In the genomic region with DNA sequence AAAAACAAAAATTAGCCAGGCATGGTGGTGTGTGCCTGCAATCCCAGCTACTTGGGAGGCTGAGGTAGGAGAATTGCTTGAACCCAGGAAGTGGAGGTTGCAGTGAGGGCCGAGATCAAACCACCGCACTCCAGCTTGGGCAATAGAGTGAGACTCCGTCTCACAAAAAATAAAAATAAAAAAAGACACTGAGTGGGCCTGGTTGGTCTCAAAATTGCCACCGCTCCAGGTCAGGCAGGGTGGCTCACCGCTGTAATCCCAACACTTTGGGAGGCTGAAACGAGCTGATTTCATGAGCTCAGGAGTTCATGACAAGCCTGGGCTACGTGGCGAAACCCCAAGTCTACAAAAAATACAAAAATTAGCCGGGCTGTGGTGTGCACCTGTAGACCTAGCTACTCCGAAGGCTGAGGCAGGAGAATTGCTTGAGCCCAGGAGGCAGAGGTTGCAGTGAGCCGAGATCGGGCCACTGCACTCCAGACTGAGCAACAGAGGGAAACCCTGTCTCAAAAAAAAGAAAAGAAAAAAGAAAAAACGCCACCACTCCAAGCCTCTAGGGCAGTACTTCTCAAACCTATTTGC, we compare ENCODE assay signal across 9 cellular contexts. TPM values are rescaled to one million over a fixed set of nuclear protein-coding genes. Genes with fewer than 3 reads are reported as not detected.
DNase-seq lines count a peak whose midpoint lies in the region; ATAC-seq and TF ChIP-seq lines count a peak whose summit lies in the region.
"Had no signal": no experiment of that assay in that cellular context is flagged by ENCODE, and none has a peak within 500 bp of the region (broad histone marks: within the 10 kb centered on the region; RNA-seq: fewer than 3 reads in every experiment).

No MANE protein-coding gene starts in this region.

- DNase-seq in breast epithelium (ENCODE audit: low spot score in 2 of 2) (no peak), NCI-H1694 treated with DMSO at 0.1 percent for 48 hours (lab: John Stamatoyannopoulos, UW) (no peak), DMS 273 treated with DMSO at 0.1 percent for 48 hours (lab: John Stamatoyannopoulos, UW) (no peak), thyroid gland (no peak)
- DNase-seq: NCI-H1930 had no signal

- no peak for ATAC-seq in GM21423 (IDR thresholded peaks at IDR 0.05; ENCODE audit: unreplicated experiment)

- intact Hi-C loops in breast epithelium (cut with DNase I; ENCODE audit: low total_unique reads) (loop anchor here (10.0 kb wide), 1 partner anchor 81 kb away; no protein-coding TSS in a partner anchor), thyroid gland (cut with DNase I) (loop anchor here (5.0 kb wide), 2 partner anchors 79 to 96 kb away; a partner anchor contains a TSS)

- H3K36me3 ChIP-seq in ACC112 (ENCODE audit: insufficient read depth, low read length) (no peaks in the 10 kb centered on the region), HUES48 (ENCODE audit: control insufficient read depth, insufficient read depth, low read length) (no peaks in the 10 kb centered on the region), breast epithelium (no peaks in the 10 kb centered on the region), mucosa of stomach (ENCODE audit: control insufficient read depth, insufficient read depth, low read length) (no peaks in the 10 kb centered on the region), thyroid gland (no peaks in the 10 kb centered on the region)

- H3K9me3 ChIP-seq in HUES48 (ENCODE audit: control insufficient read depth, insufficient read depth, low read length) (no peaks in the 10 kb centered on the region), breast epithelium (no peaks in the 10 kb centered on the region), mucosa of stomach (ENCODE audit: control insufficient read depth, low read length) (no peaks in the 10 kb centered on the region), thyroid gland (no peaks in the 10 kb centered on the region)

- peaks cover 51% of the 10 kb centered on the region for H3K79me2 ChIP-seq in ACC112 (ENCODE audit: control insufficient read depth, insufficient read depth, low read length, unreplicated experiment)

- H2AFZ ChIP-seq in ACC112 (ENCODE audit: low read length, unreplicated experiment), result no peak overlapping the region

- H3K27me3 ChIP-seq in ACC112 (ENCODE audit: insufficient read depth, low read length), result no peaks in the 10 kb centered on the region
- peaks cover 4% of the 10 kb centered on the region; the same call in 1 of the 2 replicates for H3K27me3 ChIP-seq in HUES48 (ENCODE audit: control insufficient read depth, insufficient read depth, low read length)
- H3K27me3 ChIP-seq in breast epithelium, result no peaks in the 10 kb centered on the region
- no peaks in the 10 kb centered on the region for H3K27me3 ChIP-seq in mucosa of stomach (ENCODE audit: control insufficient read depth, insufficient read depth, low read length)
- H3K27me3 ChIP-seq in thyroid gland, result no peaks in the 10 kb centered on the region

- H3K27ac ChIP-seq in ACC112 (ENCODE audit: low read depth, low read length) (peak overlapping the region; percentile 76), HUES48 (ENCODE audit: low read depth, low read length) (no peak overlapping the region), breast epithelium (peak overlapping the region; percentile 12 to 54), thyroid gland (no peak overlapping the region)

- peak overlapping the region; percentile 94 for H3K4me3 ChIP-seq in ACC112 (ENCODE audit: low read depth, low read length)
- peak overlapping the region; percentile 94; the same call in 1 of the 2 replicates for H3K4me3 ChIP-seq in HUES48 (ENCODE audit: low read depth, low read length)
- peak overlapping the region; percentile 36 to 90 (median 81) for H3K4me3 ChIP-seq in breast epithelium
- H3K4me3 ChIP-seq in mucosa of stomach (ENCODE audit: low read length), result no peak overlapping the region
- H3K4me3 ChIP-seq in thyroid gland (replicated peaks in 1 of 3), result peak overlapping the region in 1 of 3 donors; percentile 81

- TF ChIP-seq CTCF in breast epithelium (IDR thresholded peaks at IDR 0.05), result no peak
- TF ChIP-seq CTCF in thyroid gland (IDR thresholded peaks at IDR 0.05), result no peak

- no peak overlapping the region for H3K9ac ChIP-seq in HUES48 (ENCODE audit: low read depth, low read length)
- peak overlapping the region; percentile 86 for H3K9ac ChIP-seq in mucosa of stomach (ENCODE audit: low read length)

- 83 to 91% methylated on average over 13 of the region's 13 CpGs for WGBS in thyroid gland, 2 donors

- H3K4me1 ChIP-seq in ACC112 (ENCODE audit: control insufficient read depth, insufficient read depth, low read length, unreplicated experiment) (peaks cover 15% of the 10 kb centered on the region), HUES48 (ENCODE audit: control insufficient read depth, insufficient read depth, low read length) (peaks cover 15% of the 10 kb centered on the region), breast epithelium (peaks cover 0 to 3% of the 10 kb centered on the region in 2 donors), mucosa of stomach (ENCODE audit: control insufficient read depth, insufficient read depth, low read length) (peaks cover 9% of the 10 kb centered on the region), thyroid gland (peaks cover 0 to 7% of the 10 kb centered on the region in 2 donors)

- TF ChIP-seq POLR2A in breast epithelium (IDR thresholded peaks at IDR 0.05) (no peak), thyroid gland (IDR thresholded peaks at IDR 0.05) (no peak)

RNA-seq across cellular contexts. Expression of a gene that starts 1.8 kb away (rescaled TPM):
- total RNA-seq in breast epithelium, result 10 to 100 TPM; 17.1 to 32.5 (median 23.3) TPM
- total RNA-seq in thyroid gland, result 10 to 100 TPM in 1 of 4 donors, 1 to 10 TPM in 3; 5.5 to 11.6 (median 8.6) TPM

RNA-seq across cellular contexts. Expression of a gene that starts 7.8 kb away (rescaled TPM):
- total RNA-seq in breast epithelium, result not detected
- total RNA-seq in thyroid gland, result not detected

Comparison
In these comparisons a context has a peak if more than half of its experiments do, and no peak if none do; other contexts are left out.
1. H3K27ac ChIP-seq: peak in ACC112 (single experiment) and breast epithelium (2 of 2); none in HUES48 (single experiment) and thyroid gland (0 of 3).